20 cellular contexts compared by ENCODE assay signal in genomic region chr11:122313581-122313980, GRCh38.
A peak's percentile ranks its signal among the peaks of the same experiment; 100 is the strongest.
DNase-seq lines count a peak whose midpoint lies in the region; ATAC-seq, FAIRE-seq and TF ChIP-seq lines count a peak whose summit lies in the region.
"Had no signal": no experiment of that assay in that cellular context is flagged by ENCODE, and none has a peak within 500 bp of the region (broad histone marks: within the 10 kb centered on the region; RNA-seq: fewer than 3 reads in every experiment).

No MANE protein-coding gene starts in this region.

- FAIRE-seq in GM12892 (lab: Jason Lieb, UNC) = no peak
- FAIRE-seq: A204.1, H54, HepG2 had no signal

- H3K4me3 Mint-ChIP-seq in activated CD4-positive, alpha-beta T cell treated with anti-CD3 and anti-CD28 coated beads for 36 hours = no peak overlapping the region
- H3K4me3 Mint-ChIP-seq: CD4-positive, CD25-positive, alpha-beta regulatory T cell; CD8-positive, alpha-beta memory T cell; GM23338; IgD-negative memory B cell had no signal

- ATAC-seq in activated CD4-positive, alpha-beta T cell treated with anti-CD3 and anti-CD28 coated beads for 36 hours = no peak
- ATAC-seq: GM23338, HepG2 had no signal

- peak overlapping the region; percentile 35 for H3K27ac ChIP-seq in SJCRH30

- intact Hi-C loops in activated CD4-positive, alpha-beta T cell treated with anti-CD3 and anti-CD28 coated beads for 36 hours (cut with DNase I, micrococcal nuclease) = no loop called here

- no peak overlapping the region for H3K4me3 ChIP-seq in SJCRH30
- H3K4me3 ChIP-seq: GM23338 had no signal

- H3K36me3 ChIP-seq in SJCRH30 = no peaks in the 10 kb centered on the region
- H3K36me3 ChIP-seq: BE2C had no signal

- no peak for TF ChIP-seq POLR2A in GM12892 (IDR thresholded peaks at IDR 0.05; ENCODE audit: low read depth, low read length)

- CTCF ChIA-PET in activated CD4-positive, alpha-beta T cell treated with anti-CD3 and anti-CD28 coated beads for 36 hours (lab: Charles Lee) = no interaction called here

- H3K36me3 Mint-ChIP-seq in activated CD4-positive, alpha-beta T cell treated with anti-CD3 and anti-CD28 coated beads for 36 hours (ENCODE audit: low read depth) = no peaks in the 10 kb centered on the region
- H3K36me3 Mint-ChIP-seq: CD4-positive, CD25-positive, alpha-beta regulatory T cell; CD8-positive, alpha-beta memory T cell; IgD-negative memory B cell had no signal

- POLR2A ChIA-PET in activated CD4-positive, alpha-beta T cell treated with anti-CD3 and anti-CD28 coated beads for 36 hours (lab: Charles Lee) = no interaction called here

- H3K4me1 ChIP-seq in SJCRH30 = peaks cover 40% of the 10 kb centered on the region
- H3K4me1 ChIP-seq: BE2C had no signal

- no peak overlapping the region for H3K27ac Mint-ChIP-seq in activated CD4-positive, alpha-beta T cell treated with anti-CD3 and anti-CD28 coated beads for 36 hours
- H3K27ac Mint-ChIP-seq: CD4-positive, CD25-positive, alpha-beta regulatory T cell; GM23338; IgD-negative memory B cell had no signal

- H3K9me3 Mint-ChIP-seq in activated CD4-positive, alpha-beta T cell treated with anti-CD3 and anti-CD28 coated beads for 36 hours (ENCODE audit: low read depth) = no peaks in the 10 kb centered on the region
- H3K9me3 Mint-ChIP-seq: GM23338, IgD-negative memory B cell had no signal

- H3K4me1 Mint-ChIP-seq in activated CD4-positive, alpha-beta T cell treated with anti-CD3 and anti-CD28 coated beads for 36 hours = no peaks in the 10 kb centered on the region
- H3K4me1 Mint-ChIP-seq: CD4-positive, CD25-positive, alpha-beta regulatory T cell; CD8-positive, alpha-beta memory T cell; IgD-negative memory B cell had no signal

- DNase-seq in M059J (ENCODE audit: low read depth) (peak; percentile 12), SJCRH30 (peak; percentile 29 to 50), islet precursor cell (peak; percentile 54), DMS79 (lab: John Stamatoyannopoulos, UW) (no peak), globus pallidus (ENCODE audit: low spot score) (no peak), GM12892 (ENCODE audit: insufficient read length) (no peak)
- DNase-seq in activated CD4-positive, alpha-beta T cell treated with anti-CD3 and anti-CD28 coated beads for 36 hours = no peak
- DNase-seq: ACHN; BE2C; C1 segment of cervical spinal cord; CD4-positive, CD25-positive, alpha-beta regulatory T cell; CD8-positive, alpha-beta memory T cell; COR-L47; GDM1; HCEC 1CT had no signal

- no peaks in the 10 kb centered on the region for H3K27me3 ChIP-seq in SJCRH30
- H3K27me3 ChIP-seq: BE2C had no signal

- H3K27me3 Mint-ChIP-seq in activated CD4-positive, alpha-beta T cell treated with anti-CD3 and anti-CD28 coated beads for 36 hours = no peaks in the 10 kb centered on the region
- H3K27me3 Mint-ChIP-seq: CD4-positive, CD25-positive, alpha-beta regulatory T cell had no signal

- H3K9me3 ChIP-seq in SJCRH30 (replicated peaks) = no peaks in the 10 kb centered on the region
- H3K9me3 ChIP-seq: BE2C had no signal

Comparison
In these comparisons a context has a peak if more than half of its experiments do, and no peak if none do; other contexts are left out.
1. DNase-seq: peak in M059J (single experiment), SJCRH30 (2 of 2) and islet precursor cell (single experiment); none in activated CD4-positive, alpha-beta T cell treated with anti-CD3 and anti-CD28 coated beads for 36 hours (single experiment), DMS79 (single experiment), globus pallidus (single experiment) and GM12892 (single experiment).